ENCODE assay signal across 29 cellular contexts in genomic region chr10:109341986-109342385, GRCh38.
"Had no signal": no experiment of that assay in that cellular context is flagged by ENCODE, and none has a peak within 500 bp of the region (broad histone marks: within the 10 kb centered on the region; RNA-seq: fewer than 3 reads in every experiment).

No MANE protein-coding gene starts in this region.

- H3K9me3 Mint-ChIP-seq: type B pancreatic cell had no signal

- H3K27me3 Mint-ChIP-seq: stimulated activated memory B cell treated with anti-CD40 and anti-IgM and Interleukin-4, amounts not matched to agents 10 μg/mL and 1 μg/mL and 100 μg/mL, for 72 hours; stimulated activated naive B cell treated with anti-CD40 and anti-IgM and Interleukin-4, amounts not matched to agents 10 μg/mL and 1 μg/mL and 100 μg/mL, for 72 hours; stimulated activated naive CD8-positive, alpha-beta T cell treated with anti-CD3 and anti-CD28 coated beads, Interleukin-15, amount 100 ng/mL, for 72 hours; stimulated activated naive CD8-positive, alpha-beta T cell treated with anti-CD3 and anti-CD28 coated beads, Interleukin-15, Interleukin-2, amounts not matched to agents 100 ng/mL and 50 ng/mL, for 24 hours had no signal

- H3K36me3 ChIP-seq: stomach, suprapubic skin, thoracic aorta, thyroid gland, tibial artery, tibial nerve, transverse colon, upper lobe of left lung, upper lobe of right lung, uterus, vagina had no signal

- FAIRE-seq: urothelium cell line had no signal

- H3K4me1 ChIP-seq: stomach, suprapubic skin, testis, thyroid gland, tibial artery, tibial nerve, transverse colon, upper lobe of left lung, upper lobe of right lung, uterus, vagina had no signal

- H3K27ac Mint-ChIP-seq: stimulated activated effector memory CD8-positive, alpha-beta T cell treated with anti-CD3 and anti-CD28 coated beads, Interleukin-12 subunit alpha, Interleukin-12 subunit beta, amount 100 ng/mL, for 72 hours; stimulated activated memory B cell treated with anti-CD40 and anti-IgM and Interleukin-4, amounts not matched to agents 10 μg/mL and 1 μg/mL and 100 μg/mL, for 72 hours; stimulated activated naive B cell treated with anti-CD40 and anti-IgM and Interleukin-4, amounts not matched to agents 10 μg/mL and 1 μg/mL and 100 μg/mL, for 72 hours; stimulated activated naive CD8-positive, alpha-beta T cell treated with anti-CD3 and anti-CD28 coated beads, Interleukin-15, amount 100 ng/mL, for 72 hours; stimulated activated naive CD8-positive, alpha-beta T cell treated with anti-CD3 and anti-CD28 coated beads, Interleukin-15, Interleukin-2, amounts not matched to agents 100 ng/mL and 50 ng/mL, for 24 hours; type B pancreatic cell had no signal

- ATAC-seq: stimulated activated effector memory CD8-positive, alpha-beta T cell treated with anti-CD3 and anti-CD28 coated beads, Interleukin-12 subunit alpha, Interleukin-12 subunit beta, amount 100 ng/mL, for 72 hours; stimulated activated memory B cell treated with anti-CD40 and anti-IgM and Interleukin-4, amounts not matched to agents 10 μg/mL and 1 μg/mL and 100 μg/mL, for 72 hours; stimulated activated naive B cell treated with anti-CD40 and anti-IgM and Interleukin-4, amounts not matched to agents 10 μg/mL and 1 μg/mL and 100 μg/mL, for 72 hours; stimulated activated naive CD8-positive, alpha-beta T cell treated with anti-CD3 and anti-CD28 coated beads, Interleukin-15, amount 100 ng/mL, for 72 hours; stimulated activated naive CD8-positive, alpha-beta T cell treated with anti-CD3 and anti-CD28 coated beads, Interleukin-15, Interleukin-2, amounts not matched to agents 100 U/mL and 50 U/mL, for 24 hours; upper lobe of right lung had no signal

- H3K27me3 ChIP-seq: stomach, suprapubic skin, testis, thyroid gland, tibial artery, tibial nerve, transverse colon, upper lobe of left lung, upper lobe of right lung, uterus, vagina had no signal

- H3K4me3 ChIP-seq: stomach, suprapubic skin, testis, thoracic aorta, thyroid gland, tibial artery, tibial nerve, transverse colon, upper lobe of left lung, upper lobe of right lung, uterus, vagina had no signal

- H3K36me3 Mint-ChIP-seq: stimulated activated effector memory CD8-positive, alpha-beta T cell treated with anti-CD3 and anti-CD28 coated beads, Interleukin-12 subunit alpha, Interleukin-12 subunit beta, amount 100 ng/mL, for 72 hours; stimulated activated memory B cell treated with anti-CD40 and anti-IgM and Interleukin-4, amounts not matched to agents 10 μg/mL and 1 μg/mL and 100 μg/mL, for 72 hours; stimulated activated naive B cell treated with anti-CD40 and anti-IgM and Interleukin-4, amounts not matched to agents 10 μg/mL and 1 μg/mL and 100 μg/mL, for 72 hours; type B pancreatic cell had no signal

- H3K4me1 Mint-ChIP-seq: stimulated activated effector memory CD8-positive, alpha-beta T cell treated with anti-CD3 and anti-CD28 coated beads, Interleukin-12 subunit alpha, Interleukin-12 subunit beta, amount 100 ng/mL, for 72 hours; stimulated activated memory B cell treated with anti-CD40 and anti-IgM and Interleukin-4, amounts not matched to agents 10 μg/mL and 1 μg/mL and 100 μg/mL, for 72 hours; stimulated activated naive B cell treated with anti-CD40 and anti-IgM and Interleukin-4, amounts not matched to agents 10 μg/mL and 1 μg/mL and 100 μg/mL, for 72 hours; stimulated activated naive CD8-positive, alpha-beta T cell treated with anti-CD3 and anti-CD28 coated beads, Interleukin-15, amount 100 ng/mL, for 72 hours had no signal

- H3K4me3 Mint-ChIP-seq: stimulated activated effector memory CD8-positive, alpha-beta T cell treated with anti-CD3 and anti-CD28 coated beads, Interleukin-12 subunit alpha, Interleukin-12 subunit beta, amount 100 ng/mL, for 72 hours; stimulated activated memory B cell treated with anti-CD40 and anti-IgM and Interleukin-4, amounts not matched to agents 10 μg/mL and 1 μg/mL and 100 μg/mL, for 72 hours; stimulated activated naive B cell treated with anti-CD40 and anti-IgM and Interleukin-4, amounts not matched to agents 10 μg/mL and 1 μg/mL and 100 μg/mL, for 72 hours; stimulated activated naive CD8-positive, alpha-beta T cell treated with anti-CD3 and anti-CD28 coated beads, Interleukin-15, amount 100 ng/mL, for 72 hours; stimulated activated naive CD8-positive, alpha-beta T cell treated with anti-CD3 and anti-CD28 coated beads, Interleukin-15, Interleukin-2, amounts not matched to agents 100 ng/mL and 50 ng/mL, for 24 hours; type B pancreatic cell had no signal

- H3K27ac ChIP-seq: stomach, suprapubic skin, testis, thoracic aorta, thyroid gland, tibial artery, tibial nerve, transverse colon, upper lobe of left lung, upper lobe of right lung, uterus, vagina had no signal

- H3K9me3 ChIP-seq: suprapubic skin, testis, thoracic aorta, thyroid gland, tibial artery, transverse colon, upper lobe of left lung, upper lobe of right lung, uterus, vagina had no signal

- DNase-seq: stimulated activated CD4-positive, alpha-beta T cell treated with anti-CD3 and anti-CD28 coated beads, Interleukin-2, amount 100 ng/mL, for 48 hours; stimulated activated CD4-positive, alpha-beta T cell treated with anti-CD3 and anti-CD28 coated beads, Interleukin-4, amount 100 ng/mL, for 1 hour; stimulated activated CD4-positive, alpha-beta T cell treated with anti-CD3 and anti-CD28 coated beads, Interleukin-4, amount 100 ng/mL, for 24 hours; stimulated activated CD4-positive, alpha-beta T cell treated with anti-CD3 and anti-CD28 coated beads, Interleukin-4, amount 100 ng/mL, for 4 hours; stimulated activated CD8-positive, alpha-beta memory T cell treated with anti-CD3 and anti-CD28 coated beads, Interleukin-4, amount 100 ng/mL, for 48 hours; stimulated activated naive B cell treated with anti-CD40 and anti-IgM and Interleukin-4, amounts not matched to agents 10 μg/mL and 1 μg/mL and 100 μg/mL, for 72 hours; stimulated activated naive CD4-positive, alpha-beta T cell; stimulated activated naive CD4-positive, alpha-beta T cell treated with Interleukin-2 at 50 U/mL for 16 hours; stimulated activated naive CD8-positive, alpha-beta T cell treated with anti-CD3 and anti-CD28 coated beads, Interleukin-15, amount 100 ng/mL, for 72 hours; stimulated activated naive CD8-positive, alpha-beta T cell treated with anti-CD3 and anti-CD28 coated beads, Interleukin-15, Interleukin-2, amounts not matched to agents 100 U/mL and 50 U/mL, for 24 hours; stomach; substantia nigra; testis; thyroid gland; tibial artery; transverse colon; trophoblast cell; upper lobe of left lung; upper lobe of right lung; uterus had no signal
